In genomic region chr1:89987170-89987819, GRCh38 we compare ENCODE assay signal across 8 cellular contexts. TPM values are rescaled to one million over a fixed set of nuclear protein-coding genes. Genes with fewer than 3 reads are reported as not detected.
DNase-seq lines count a peak whose midpoint lies in the region; ATAC-seq, FAIRE-seq and TF ChIP-seq lines count a peak whose summit lies in the region.

No MANE protein-coding gene starts in this region.

- no peak overlapping the region for H3K27ac ChIP-seq in CD4-positive, alpha-beta T cell (ENCODE audit: low read depth, low read length)

- peak; percentile 89 for TF ChIP-seq CTCF in CD4-positive, alpha-beta T cell (IDR thresholded peaks at IDR 0.05)

- CTCF ChIA-PET in CD4-positive, alpha-beta T cell (lab: Charles Lee), result interaction anchor here (0.9 to 3.5 kb wide), 5 partner anchors 9 to 185 kb away, joined by 3 to 24 read pairs (median 3); no protein-coding TSS in a partner anchor

- H3K36me3 Mint-ChIP-seq in CD4-positive, alpha-beta T cell (ENCODE audit: low read depth), result no peaks in the 10 kb centered on the region
- no peaks in the 10 kb centered on the region for H3K36me3 Mint-ChIP-seq in activated CD4-positive, alpha-beta T cell treated with anti-CD3 and anti-CD28 coated beads, Interleukin-2, amount 10 ng/mL, durations not matched to agents 24 days and 14 days (ENCODE audit: low read depth)

- peak; percentile 93 for ATAC-seq in CD4-positive, alpha-beta T cell (ENCODE audit: poor library complexity)
- ATAC-seq in GM19328 (IDR thresholded peaks at IDR 0.05; ENCODE audit: unreplicated experiment) (peak; percentile 63), HG03460 (IDR thresholded peaks at IDR 0.05; ENCODE audit: unreplicated experiment) (peak; percentile 84)

- no peaks in the 10 kb centered on the region for H3K9me3 ChIP-seq in CD4-positive, alpha-beta T cell (ENCODE audit: control insufficient read depth, low read length)

- POLR2A ChIA-PET in CD4-positive, alpha-beta T cell (lab: Charles Lee), result interaction anchor here (0.7 kb wide), 2 partner anchors 8 to 500 kb away, joined by 3 to 4 read pairs; partner anchors contain the start of gene ZNF326

- peak in 8 of 10 experiments; percentile 19 to 49 (median 37) for DNase-seq in CD4-positive, alpha-beta T cell
- peak; percentile 37 to 79 for DNase-seq in NCI-H524 (lab: John Stamatoyannopoulos, UW)
- DNase-seq in activated CD4-positive, alpha-beta T cell treated with anti-CD3 and anti-CD28 coated beads, Interleukin-2, amount 10 ng/mL, durations not matched to agents 24 days and 14 days, result peak; percentile 90
- DNase-seq in epidermal melanocyte (ENCODE audit: insufficient read length, low spot score), result peak; percentile 81
- peak; percentile 73 for DNase-seq in mucosa of gallbladder (ENCODE audit: low spot score)
- DNase-seq in urothelium cell line (ENCODE audit: low spot score), result peak; percentile 55

- FAIRE-seq in urothelium cell line (lab: Jason Lieb, UNC), result no peak

- no peak overlapping the region for H3K27ac Mint-ChIP-seq in CD4-positive, alpha-beta T cell
- no peak overlapping the region for H3K27ac Mint-ChIP-seq in activated CD4-positive, alpha-beta T cell treated with anti-CD3 and anti-CD28 coated beads, Interleukin-2, amount 10 ng/mL, durations not matched to agents 24 days and 14 days

- H3K4me1 Mint-ChIP-seq in CD4-positive, alpha-beta T cell (ENCODE audit: low read depth), result no peaks in the 10 kb centered on the region
- H3K4me1 Mint-ChIP-seq in activated CD4-positive, alpha-beta T cell treated with anti-CD3 and anti-CD28 coated beads, Interleukin-2, amount 10 ng/mL, durations not matched to agents 24 days and 14 days, result peaks cover 12% of the 10 kb centered on the region

- no peaks in the 10 kb centered on the region for H3K27me3 ChIP-seq in CD4-positive, alpha-beta T cell (ENCODE audit: control insufficient read depth, insufficient read depth, low read length)

- H3K4me3 Mint-ChIP-seq in CD4-positive, alpha-beta T cell, result no peak overlapping the region
- H3K4me3 Mint-ChIP-seq in activated CD4-positive, alpha-beta T cell treated with anti-CD3 and anti-CD28 coated beads, Interleukin-2, amount 10 ng/mL, durations not matched to agents 24 days and 14 days, result no peak overlapping the region

- intact Hi-C loops in CD4-positive, alpha-beta T cell (cut with DNase I, micrococcal nuclease), result loop anchor here (1.0 to 5.0 kb wide), 7 partner anchors 144 to 505 kb away; partner anchors contain the start of gene LRRC8D (in 1 of the 2)
- intact Hi-C loops in activated CD4-positive, alpha-beta T cell treated with anti-CD3 and anti-CD28 coated beads, Interleukin-2, amount 10 ng/mL, durations not matched to agents 24 days and 14 days (cut with micrococcal nuclease), result loop anchor here (1.0 to 5.0 kb wide), 6 partner anchors 80 to 505 kb away; partner anchors contain the start of gene LRRC8C

- H3K9me3 Mint-ChIP-seq in CD4-positive, alpha-beta T cell, result no peaks in the 10 kb centered on the region
- no peaks in the 10 kb centered on the region for H3K9me3 Mint-ChIP-seq in activated CD4-positive, alpha-beta T cell treated with anti-CD3 and anti-CD28 coated beads, Interleukin-2, amount 10 ng/mL, durations not matched to agents 24 days and 14 days

- no peaks in the 10 kb centered on the region for H3K27me3 Mint-ChIP-seq in CD4-positive, alpha-beta T cell
- H3K27me3 Mint-ChIP-seq in activated CD4-positive, alpha-beta T cell treated with anti-CD3 and anti-CD28 coated beads, Interleukin-2, amount 10 ng/mL, durations not matched to agents 24 days and 14 days, result peaks cover 11% of the 10 kb centered on the region

RNA-seq across cellular contexts. Expression of gene ZNF326, which starts 7.6 kb away (rescaled TPM):
- 10 to 100 TPM; 56.2 to 58.7 TPM for total RNA-seq in CD4-positive, alpha-beta T cell
- 36.8 and 38.1 TPM in 2 replicates for total RNA-seq in activated CD4-positive, alpha-beta T cell treated with anti-CD3 and anti-CD28 coated beads, Interleukin-2, amount 10 ng/mL, durations not matched to agents 24 days and 14 days
- total RNA-seq in mucosa of gallbladder, result 19.2 TPM

Comparison
In these comparisons a context has a peak if more than half of its experiments do, and no peak if none do; other contexts are left out.
1. DNase-seq: peak in every context shown above with its lines; median percentile 90 in activated CD4-positive, alpha-beta T cell treated with anti-CD3 and anti-CD28 coated beads, Interleukin-2, amount 10 ng/mL, durations not matched to agents 24 days and 14 days; 81 in epidermal melanocyte; 73 in mucosa of gallbladder; 58 in NCI-H524; 55 in urothelium cell line; 37 in CD4-positive, alpha-beta T cell.